Comparison of ENCODE assay signal across 8 cellular contexts in genomic region chr16:54121539-54122295, GRCh38.
"Had no signal": no experiment of that assay in that cellular context is flagged by ENCODE, and none has a peak within 500 bp of the region (broad histone marks: within the 10 kb centered on the region; RNA-seq: fewer than 3 reads in every experiment).

No MANE protein-coding gene starts in this region.

- H3K4me1 ChIP-seq: HAP-1 had no signal

- H2AFZ ChIP-seq: GM23248 had no signal

- H3K27ac ChIP-seq: GM23248 had no signal

- ATAC-seq: HCT116, K562 had no signal

- H3K4me3 ChIP-seq: GM23248, HAP-1, K562 had no signal

- H3K9me3 ChIP-seq: HAP-1 had no signal

- H3K36me3 ChIP-seq: HAP-1 had no signal

- DNase-seq: GM23248, GOT3, H7, IMR-90, KG1 had no signal

- H3K9ac ChIP-seq: GM23248 had no signal
